In the genomic region with DNA sequence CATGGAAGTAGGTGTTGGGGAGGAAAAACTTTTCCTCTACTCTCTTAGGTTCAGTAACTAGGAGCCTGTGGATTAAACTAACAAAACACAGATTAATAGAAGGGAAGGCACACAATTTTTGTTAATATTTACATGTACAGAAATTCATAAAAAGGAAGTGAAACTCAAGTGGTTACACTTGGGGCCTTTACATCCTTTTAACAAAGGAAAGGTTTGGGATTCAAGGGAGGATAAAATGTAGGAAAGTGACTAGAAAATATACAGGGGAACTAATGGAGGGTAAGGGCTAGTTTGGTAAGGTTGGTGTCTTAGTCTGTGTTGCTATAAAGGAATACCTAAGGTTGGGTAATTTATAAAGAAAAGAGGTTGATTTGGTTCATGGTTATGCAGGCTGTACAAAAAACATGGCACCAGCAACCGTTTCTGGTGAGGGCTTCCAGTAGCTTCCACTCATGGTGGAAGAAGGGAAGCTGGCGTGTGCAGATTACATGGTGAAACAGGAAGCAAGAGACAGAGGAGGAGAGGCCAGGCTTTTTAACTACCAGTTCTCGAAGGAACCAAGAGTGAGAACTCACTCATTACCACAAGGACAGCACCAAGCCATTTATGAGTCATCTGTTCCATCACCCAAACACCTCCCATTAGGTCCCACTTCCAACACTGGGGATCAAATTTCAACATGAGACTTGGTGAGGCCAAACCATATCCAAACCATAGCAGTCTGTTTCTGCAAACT, we compare ENCODE assay signal across 12 cellular contexts.
DNase-seq lines count a peak whose midpoint lies in the region; ATAC-seq and TF ChIP-seq lines count a peak whose summit lies in the region.
"Had no signal": no experiment of that assay in that cellular context is flagged by ENCODE, and none has a peak within 500 bp of the region (broad histone marks: within the 10 kb centered on the region; RNA-seq: fewer than 3 reads in every experiment).

No MANE protein-coding gene starts in this region.

- peak; percentile 3 for DNase-seq in fibroblast of the aortic adventitia (ENCODE audit: low read depth)
- no peak for DNase-seq in NCI-H345 treated with DMSO at 0.1 percent for 48 hours (lab: John Stamatoyannopoulos, UW; ENCODE audit: unreplicated experiment)
- no peak for DNase-seq in KG1 (lab: John Stamatoyannopoulos, UW)
- DNase-seq in NAMALWA (ENCODE audit: low spot score) = no peak
- DNase-seq in stimulated activated naive CD4-positive, alpha-beta T cell treated with Interleukin-2 at 50 U/mL for 16 hours (lab: John Stamatoyannopoulos, UW) = no peak
- DNase-seq: activated CD4-positive, alpha-beta T cell treated with anti-CD3 and anti-CD28 coated beads, Interleukin-2, amount 10 ng/mL, durations not matched to agents 24 days and 14 days; glutamatergic neuron; naive B cell; Peyer's patch had no signal

- TF ChIP-seq CTCF in fibroblast of the aortic adventitia (IDR thresholded peaks at IDR 0.05; ENCODE audit: insufficient read depth, low read length) = no peak

- H3K4me3 ChIP-seq in fibroblast of the aortic adventitia (ENCODE audit: low read depth, low read length) = no peak overlapping the region
- H3K4me3 ChIP-seq: Peyer's patch had no signal

- ATAC-seq in GM19023 (IDR thresholded peaks at IDR 0.05; ENCODE audit: unreplicated experiment) = peak; percentile 89
- ATAC-seq in HG02610 (IDR thresholded peaks at IDR 0.05; ENCODE audit: unreplicated experiment) = peak; percentile 95
- ATAC-seq in HG03521 (IDR thresholded peaks at IDR 0.05; ENCODE audit: unreplicated experiment) = peak; percentile 97
